ENCODE assay signal across 1 cellular context in genomic region chr6:27902335-27903314, GRCh38.
TF ChIP-seq lines count a peak whose summit lies in the region.

No MANE protein-coding gene starts in this region.

TF ChIP-seq in HCT116, 20 proteins besides CTCF, POLR2A, EP300 and RAD21 (continued from another document):
- TF ChIP-seq ZFX (IDR thresholded peaks at IDR 0.05) (0 out of 2 replicates have a peak, but pooled peaks have one; percentile 19), ZNF274 (IDR thresholded peaks at IDR 0.05; ENCODE audit: low read depth, low read length) (no peak), CEBPB (IDR thresholded peaks at IDR 0.05; ENCODE audit: low read depth) (peak; percentile 59), EZH2 (IDR thresholded peaks at IDR 0.05) (no peak), MAX (IDR thresholded peaks at IDR 0.05) (peak; percentile 64; the same call in 1 of the 2 replicates), ATF3 (IDR thresholded peaks at IDR 0.05) (peak; percentile 95), SRF (IDR thresholded peaks at IDR 0.05; ENCODE audit: low read depth) (peak; percentile 50; the same call in 1 of the 2 replicates), SIN3A (IDR thresholded peaks at IDR 0.05; ENCODE audit: low read depth) (no peak), EZH2phosphoT487 (IDR thresholded peaks at IDR 0.05; ENCODE audit: borderline replicate concordance) (no peak)
